Comparison of ENCODE assay signal across 17 cellular contexts in the genomic region with DNA sequence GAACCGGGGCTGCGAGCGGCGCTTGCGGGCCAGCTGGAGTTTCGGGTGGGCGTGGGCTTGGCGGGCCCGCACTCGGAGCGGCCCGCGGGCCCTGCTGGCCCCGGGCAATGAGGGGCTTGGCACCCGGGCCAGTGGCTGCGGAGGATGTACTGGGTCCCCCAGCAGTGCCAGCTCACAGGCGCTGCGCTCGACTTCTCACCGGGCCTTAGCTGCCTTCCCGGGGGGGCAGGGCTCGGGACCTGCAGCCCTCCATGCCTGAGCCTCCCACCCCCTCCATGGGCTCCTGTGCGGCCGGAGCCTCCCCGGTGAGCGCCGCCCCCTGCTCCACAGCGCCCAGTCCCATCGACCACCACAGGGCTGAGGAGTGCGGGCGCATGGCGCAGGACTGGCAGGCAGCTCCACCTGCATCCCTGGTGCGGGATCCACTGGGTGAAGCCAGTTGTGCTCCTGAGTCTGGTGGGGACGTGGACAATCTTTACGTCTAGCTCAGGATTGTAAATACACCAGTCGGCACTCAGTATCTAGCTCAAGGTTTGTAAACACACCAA. TPM values are rescaled to one million over a fixed set of nuclear protein-coding genes. Genes with fewer than 3 reads are reported as not detected.
DNase-seq lines count a peak whose midpoint lies in the region; ATAC-seq and TF ChIP-seq lines count a peak whose summit lies in the region.
"Not testable (repeated sequence)": the region's sequence is repeated elsewhere in the genome, so short reads cannot be mapped to it uniquely, and the experiment has no call there.
"Had no signal": no experiment of that assay in that cellular context is flagged by ENCODE, and none has a peak within 500 bp of the region (broad histone marks: within the 10 kb centered on the region; RNA-seq: fewer than 3 reads in every experiment).

No MANE protein-coding gene starts in this region.

- peak overlapping the region; percentile 82 for H3K4me2 ChIP-seq in BLaER1

- H4K20me1 ChIP-seq in BLaER1, result not testable (repeated sequence)

- not testable (repeated sequence) for H3K27me3 Mint-ChIP-seq in activated CD8-positive, alpha-beta T cell treated with anti-CD3 and anti-CD28 coated beads for 36 hours; activated naive CD8-positive, alpha-beta T cell treated with anti-CD3 and anti-CD28 coated beads, Interleukin-2, amount 10 ng/mL, durations not matched to agents 7 days and 5 days; stimulated activated naive B cell treated with anti-CD40 and anti-IgM and Interleukin-4, amounts not matched to agents 10 μg/mL and 1 μg/mL and 100 μg/mL, for 72 hours

- H3K36me3 Mint-ChIP-seq in activated CD8-positive, alpha-beta T cell treated with anti-CD3 and anti-CD28 coated beads for 36 hours (ENCODE audit: low read depth); activated naive CD8-positive, alpha-beta T cell treated with anti-CD3 and anti-CD28 coated beads, Interleukin-2, amount 10 ng/mL, durations not matched to agents 7 days and 5 days; stimulated activated naive B cell treated with anti-CD40 and anti-IgM and Interleukin-4, amounts not matched to agents 10 μg/mL and 1 μg/mL and 100 μg/mL, for 72 hours: not testable (repeated sequence)

- not testable (repeated sequence) for H3K27ac ChIP-seq in BLaER1
- peak overlapping the region; percentile 53 for H3K27ac ChIP-seq in KOPT-K1 (ENCODE audit: low read depth, low read length, poor library complexity, severe bottlenecking)

- ATAC-seq in activated CD8-positive, alpha-beta T cell treated with anti-CD3 and anti-CD28 coated beads for 36 hours; activated naive CD8-positive, alpha-beta T cell treated with anti-CD3 and anti-CD28 coated beads, Interleukin-2, amount 10 ng/mL, durations not matched to agents 7 days and 5 days (ENCODE audit: low read depth); stimulated activated naive B cell treated with anti-CD40 and anti-IgM and Interleukin-4, amounts not matched to agents 10 μg/mL and 1 μg/mL and 100 μg/mL, for 72 hours (replicated peaks): not testable (repeated sequence)

- CTCF ChIA-PET in activated CD8-positive, alpha-beta T cell treated with anti-CD3 and anti-CD28 coated beads for 36 hours (lab: Charles Lee), result interaction anchor here (2.7 to 2.9 kb wide), 2 partner anchors 25 to 43 kb away, joined by 8 to 15 read pairs; partner anchors contain the start of genes DDX28 and DUS2

- intact Hi-C loops in activated CD8-positive, alpha-beta T cell treated with anti-CD3 and anti-CD28 coated beads for 36 hours (cut with micrococcal nuclease), result not testable (repeated sequence)

- H3K4me3 Mint-ChIP-seq in activated CD8-positive, alpha-beta T cell treated with anti-CD3 and anti-CD28 coated beads for 36 hours, result peak overlapping the region; percentile 63
- peak overlapping the region; percentile 58 for H3K4me3 Mint-ChIP-seq in activated naive CD8-positive, alpha-beta T cell treated with anti-CD3 and anti-CD28 coated beads, Interleukin-2, amount 10 ng/mL, durations not matched to agents 7 days and 5 days
- not testable (repeated sequence) for H3K4me3 Mint-ChIP-seq in stimulated activated naive B cell treated with anti-CD40 and anti-IgM and Interleukin-4, amounts not matched to agents 10 μg/mL and 1 μg/mL and 100 μg/mL, for 72 hours

- H3K9me3 ChIP-seq in BLaER1; KOPT-K1 (ENCODE audit: insufficient read depth, low read length, poor library complexity, severe bottlenecking); mononuclear cell (ENCODE audit: low read depth, low read length): not testable (repeated sequence)

- not testable (repeated sequence) for H3K27me3 ChIP-seq in BLaER1; mononuclear cell (ENCODE audit: insufficient read depth, low read length)

- H3K27ac Mint-ChIP-seq in activated CD8-positive, alpha-beta T cell treated with anti-CD3 and anti-CD28 coated beads for 36 hours, result peak overlapping the region; percentile 82
- H3K27ac Mint-ChIP-seq in activated naive CD8-positive, alpha-beta T cell treated with anti-CD3 and anti-CD28 coated beads, Interleukin-2, amount 10 ng/mL, durations not matched to agents 7 days and 5 days, result peak overlapping the region; percentile 87
- peak overlapping the region; percentile 91 for H3K27ac Mint-ChIP-seq in stimulated activated naive B cell treated with anti-CD40 and anti-IgM and Interleukin-4, amounts not matched to agents 10 μg/mL and 1 μg/mL and 100 μg/mL, for 72 hours

- not testable (repeated sequence) for DNase-seq in activated CD8-positive, alpha-beta T cell treated with anti-CD3 and anti-CD28 coated beads for 36 hours; activated naive CD8-positive, alpha-beta T cell treated with anti-CD3 and anti-CD28 coated beads, Interleukin-2, amount 10 ng/mL, durations not matched to agents 7 days and 5 days; stimulated activated naive B cell treated with anti-CD40 and anti-IgM and Interleukin-4, amounts not matched to agents 10 μg/mL and 1 μg/mL and 100 μg/mL, for 72 hours

- H3K4me1 ChIP-seq in BLaER1 (peaks cover 46% of the 10 kb centered on the region), mononuclear cell (ENCODE audit: insufficient read depth, low read length) (peaks cover 80% of the 10 kb centered on the region)

- not testable (repeated sequence) for H3K9ac ChIP-seq in BLaER1

- H3K4me3 ChIP-seq in BLaER1 (0 out of 2 replicates have a peak overlapping the region, but pooled peaks have one; percentile 7), mononuclear cell (ENCODE audit: low read length) (peak overlapping the region; percentile 41)

- H3K4me1 Mint-ChIP-seq in activated CD8-positive, alpha-beta T cell treated with anti-CD3 and anti-CD28 coated beads for 36 hours (ENCODE audit: low read depth), result peaks cover 59% of the 10 kb centered on the region
- peaks cover 37% of the 10 kb centered on the region for H3K4me1 Mint-ChIP-seq in activated naive CD8-positive, alpha-beta T cell treated with anti-CD3 and anti-CD28 coated beads, Interleukin-2, amount 10 ng/mL, durations not matched to agents 7 days and 5 days
- H3K4me1 Mint-ChIP-seq in stimulated activated naive B cell treated with anti-CD40 and anti-IgM and Interleukin-4, amounts not matched to agents 10 μg/mL and 1 μg/mL and 100 μg/mL, for 72 hours, result peaks cover 49 to 70% of the 10 kb centered on the region in 2 donors

- POLR2A ChIA-PET in activated CD8-positive, alpha-beta T cell treated with anti-CD3 and anti-CD28 coated beads for 36 hours (lab: Charles Lee), result interaction anchor here (0.6 to 1.4 kb wide), 8 partner anchors 9 to 117 kb away, joined by 3 to 6 read pairs (median 4); partner anchors contain the start of genes DDX28 and DUS2
- POLR2A ChIA-PET in activated naive CD8-positive, alpha-beta T cell treated with anti-CD3 and anti-CD28 coated beads, Interleukin-2, amount 10 ng/mL, durations not matched to agents 7 days and 5 days (lab: Charles Lee), result interaction anchor here (0.7 to 8.9 kb wide), 19 partner anchors 8 to 312 kb away, joined by 3 to 76 read pairs (median 5); partner anchors contain the start of genes DDX28, DPEP2NB, DUS2 and NFATC3

- not testable (repeated sequence) for TF ChIP-seq CTCF in activated CD8-positive, alpha-beta T cell treated with anti-CD3 and anti-CD28 coated beads for 36 hours (IDR thresholded peaks at IDR 0.05)

- not testable (repeated sequence) for H3K36me3 ChIP-seq in BLaER1; KOPT-K1 (ENCODE audit: insufficient read depth, low read length)

- H3K9me3 Mint-ChIP-seq in activated CD8-positive, alpha-beta T cell treated with anti-CD3 and anti-CD28 coated beads for 36 hours; activated naive CD8-positive, alpha-beta T cell treated with anti-CD3 and anti-CD28 coated beads, Interleukin-2, amount 10 ng/mL, durations not matched to agents 7 days and 5 days; stimulated activated naive B cell treated with anti-CD40 and anti-IgM and Interleukin-4, amounts not matched to agents 10 μg/mL and 1 μg/mL and 100 μg/mL, for 72 hours: not testable (repeated sequence)

RNA-seq across cellular contexts. Expression of gene DPEP2, which starts 1.0 kb away (rescaled TPM):
- 1 to 10 TPM; 2.9 TPM for total RNA-seq in activated CD8-positive, alpha-beta T cell treated with anti-CD3 and anti-CD28 coated beads for 36 hours
- total RNA-seq in activated naive CD8-positive, alpha-beta T cell treated with anti-CD3 and anti-CD28 coated beads, Interleukin-2, amount 10 ng/mL, durations not matched to agents 7 days and 5 days, result 10 to 100 TPM; 27.5 to 28.6 TPM
- total RNA-seq in mononuclear cell, result 17.2 TPM
- total RNA-seq: foreskin keratinocyte, kidney epithelial cell had no signal

RNA-seq across cellular contexts. Expression of gene DPEP2NB, which starts 17.4 kb away (rescaled TPM):
- not detected for total RNA-seq in activated CD8-positive, alpha-beta T cell treated with anti-CD3 and anti-CD28 coated beads for 36 hours
- not detected for total RNA-seq in activated naive CD8-positive, alpha-beta T cell treated with anti-CD3 and anti-CD28 coated beads, Interleukin-2, amount 10 ng/mL, durations not matched to agents 7 days and 5 days
- total RNA-seq in mononuclear cell, result not detected
- total RNA-seq: esophagus muscularis mucosa; foreskin keratinocyte; G401; heart left ventricle; kidney epithelial cell; lower leg skin; mucosa of descending colon; posterior vena cava; suprapubic skin; T-helper 2 cell treated with Interferon-gamma antibody and Interleukin-4, amounts not matched to agents 100 ng/mL and 5 ng/mL, for 36 hours; uterus had no signal

RNA-seq across cellular contexts. Expression of gene DPEP3, which starts 18.0 kb away (rescaled TPM):
- under 1 TPM; 0.16 to 0.25 TPM for total RNA-seq in activated CD8-positive, alpha-beta T cell treated with anti-CD3 and anti-CD28 coated beads for 36 hours
- under 1 TPM; 0.54 to 0.64 TPM for total RNA-seq in activated naive CD8-positive, alpha-beta T cell treated with anti-CD3 and anti-CD28 coated beads, Interleukin-2, amount 10 ng/mL, durations not matched to agents 7 days and 5 days
- 0.21 TPM for total RNA-seq in mononuclear cell
- total RNA-seq: foreskin keratinocyte, G401, kidney epithelial cell, mucosa of descending colon, posterior vena cava, suprapubic skin had no signal

RNA-seq across cellular contexts. Expression of gene DDX28, which starts 24.7 kb away (rescaled TPM):
- total RNA-seq in activated CD8-positive, alpha-beta T cell treated with anti-CD3 and anti-CD28 coated beads for 36 hours, result 10 to 100 TPM; 16.6 to 17.3 TPM
- total RNA-seq in activated naive CD8-positive, alpha-beta T cell treated with anti-CD3 and anti-CD28 coated beads, Interleukin-2, amount 10 ng/mL, durations not matched to agents 7 days and 5 days, result 10 to 100 TPM; 15.2 to 17.0 TPM
- 29.7 TPM for total RNA-seq in mononuclear cell

RNA-seq across cellular contexts. Expression of gene DUS2, which starts 24.8 kb away (rescaled TPM):
- total RNA-seq in activated CD8-positive, alpha-beta T cell treated with anti-CD3 and anti-CD28 coated beads for 36 hours, result 10 to 100 TPM; 34.2 to 35.1 TPM
- total RNA-seq in activated naive CD8-positive, alpha-beta T cell treated with anti-CD3 and anti-CD28 coated beads, Interleukin-2, amount 10 ng/mL, durations not matched to agents 7 days and 5 days, result 10 to 100 TPM; 21.1 to 25.2 TPM
- 11.3 TPM for total RNA-seq in mononuclear cell
